ENCODE assay signal across 17 cellular contexts in the genomic region with DNA sequence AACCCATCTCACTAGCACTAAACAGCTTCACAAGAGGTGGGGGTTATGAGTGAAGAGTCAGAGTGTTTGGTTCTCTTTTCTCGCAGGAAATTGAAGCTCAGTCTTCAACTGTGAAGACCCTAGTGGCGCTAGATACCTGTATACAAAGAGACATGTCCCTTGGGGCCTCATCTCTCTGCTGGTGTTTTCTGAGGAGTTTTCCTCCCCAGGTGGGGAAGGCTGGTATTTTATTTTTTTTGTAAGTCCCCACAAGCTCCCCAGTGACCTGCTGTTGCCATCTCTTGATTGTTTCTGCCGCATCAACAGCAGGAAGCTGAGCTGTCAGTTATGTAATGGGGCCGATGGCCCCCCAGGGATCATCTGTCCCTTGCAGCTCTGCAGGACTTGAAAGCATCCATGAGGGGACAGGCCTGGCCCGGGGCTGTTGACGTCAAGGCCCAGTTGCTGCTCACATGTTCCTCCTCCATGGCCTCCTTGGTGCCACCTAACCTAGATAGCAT.
"Had no signal": no experiment of that assay in that cellular context is flagged by ENCODE, and none has a peak within 500 bp of the region (broad histone marks: within the 10 kb centered on the region; RNA-seq: fewer than 3 reads in every experiment).

No MANE protein-coding gene starts in this region.

- H3K4me3 Mint-ChIP-seq: activated naive CD4-positive, alpha-beta T cell treated with anti-CD3 and anti-CD28 coated beads, Interleukin-2, amount 50 U/mL, for 24 hours; dendritic cell treated with granulocyte-macrophage colony-stimulating factor and Interleukin-4, amounts not matched to agents 40 ng/mL and 50 ng/mL, for 4 days; neural crest cell; T-helper 2 cell treated with Interferon-gamma antibody and Interleukin-4, amounts not matched to agents 5 μg/mL and 100 μg/mL, for 36 hours had no signal

- H3K27ac Mint-ChIP-seq: activated naive CD4-positive, alpha-beta T cell treated with anti-CD3 and anti-CD28 coated beads, Interleukin-2, amount 50 U/mL, for 24 hours; dendritic cell treated with granulocyte-macrophage colony-stimulating factor and Interleukin-4, amounts not matched to agents 40 ng/mL and 50 ng/mL, for 4 days; T-helper 2 cell treated with Interferon-gamma antibody and Interleukin-4, amounts not matched to agents 5 μg/mL and 100 μg/mL, for 36 hours had no signal

- H3K36me3 ChIP-seq: ovary, tibial artery, uterus had no signal

- H3K4me1 ChIP-seq: body of pancreas had no signal

- H3K27me3 Mint-ChIP-seq: activated naive CD4-positive, alpha-beta T cell treated with anti-CD3 and anti-CD28 coated beads, Interleukin-2, amount 50 U/mL, for 24 hours; dendritic cell treated with granulocyte-macrophage colony-stimulating factor and Interleukin-4, amounts not matched to agents 40 ng/mL and 50 ng/mL, for 4 days had no signal

- ATAC-seq: body of pancreas, left lung had no signal

- H3K9me3 ChIP-seq: body of pancreas, left lung, ovary, tibial artery, uterus had no signal

- H3K4me3 ChIP-seq: body of pancreas, left lung, ovary, tibial artery, uterus had no signal

- DNase-seq: activated CD4-positive, alpha-beta T cell treated with anti-CD3 and anti-CD28 coated beads, Interleukin-2, amount 50 U/mL, for 4 hours; activated CD4-positive, CD25-positive, alpha-beta regulatory T cell treated with anti-CD3 and anti-CD28 coated beads, Interleukin-2, amount 50 U/mL, for 72 hours; activated T-cell treated with anti-CD3 and anti-CD28 coated beads, Interleukin-2, amount 50 U/mL, for 1 hour; cerebellar nuclear complex; islet precursor cell; left lung; mesendoderm; ovary; stimulated activated CD4-positive, alpha-beta T cell treated with anti-CD3 and anti-CD28 coated beads, Interleukin-15, amount 100 ng/mL, for 24 hours; stimulated activated CD4-positive, alpha-beta T cell treated with anti-CD3 and anti-CD28 coated beads, Interleukin-4, amount 100 ng/mL, for 24 hours; tibial artery; uterus had no signal

- H3K27me3 ChIP-seq: body of pancreas, left lung, ovary, tibial artery, uterus had no signal

- H3K9me3 Mint-ChIP-seq: activated naive CD4-positive, alpha-beta T cell treated with anti-CD3 and anti-CD28 coated beads, Interleukin-2, amount 50 U/mL, for 24 hours; dendritic cell treated with granulocyte-macrophage colony-stimulating factor and Interleukin-4, amounts not matched to agents 40 ng/mL and 50 ng/mL, for 4 days; neural crest cell; T-helper 2 cell treated with Interferon-gamma antibody and Interleukin-4, amounts not matched to agents 5 μg/mL and 100 μg/mL, for 36 hours had no signal
